ENCODE assay signal across 25 cellular contexts in the genomic region with DNA sequence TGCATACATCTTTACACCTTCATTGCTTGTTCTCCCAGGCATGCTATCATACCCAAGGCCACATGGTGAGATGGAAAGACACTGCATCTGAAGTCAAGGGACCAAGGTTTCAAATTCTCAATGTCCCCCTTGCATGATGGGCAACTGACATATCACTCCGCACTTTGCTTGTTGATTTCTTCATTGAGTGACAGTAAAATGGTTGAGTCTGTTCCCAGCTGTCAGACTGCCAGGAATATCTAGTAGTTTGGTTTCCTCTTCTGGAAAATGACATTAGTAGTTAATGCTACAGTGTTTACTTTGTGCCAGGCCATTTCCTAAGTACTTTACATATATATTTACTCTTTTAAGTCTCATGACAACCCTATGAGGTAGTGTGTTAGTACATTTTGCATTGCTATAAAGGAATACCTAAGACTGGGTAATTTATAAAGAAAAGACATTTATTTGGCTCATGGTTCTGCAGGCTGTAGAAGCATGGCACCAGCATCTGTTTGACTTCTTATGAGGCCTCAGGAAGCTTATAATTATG.
"Had no signal": no experiment of that assay in that cellular context is flagged by ENCODE, and none has a peak within 500 bp of the region (broad histone marks: within the 10 kb centered on the region; RNA-seq: fewer than 3 reads in every experiment).

No MANE protein-coding gene starts in this region.

- H3K4me1 Mint-ChIP-seq: activated T-helper 17 cell treated with anti-CD3 and anti-CD28 coated beads, Interleukin-2, amount 50 U/mL, for 72 hours; immature natural killer cell; naive B cell; neural crest cell; stimulated activated memory B cell treated with anti-CD40 and anti-IgM and Interleukin-4, amounts not matched to agents 10 μg/mL and 1 μg/mL and 100 μg/mL, for 72 hours had no signal

- H3K27ac ChIP-seq: adrenal gland, ascending aorta, brain microvascular endothelial cell, hepatocyte, lower lobe of right lung, right lobe of liver, skin epidermis, stomach, suprapubic skin, uterus had no signal

- H3K27ac Mint-ChIP-seq: activated naive CD4-positive, alpha-beta T cell treated with anti-CD3 and anti-CD28 coated beads, Interleukin-2, amount 50 U/mL, for 72 hours; activated T-cell treated with anti-CD3 and anti-CD28 coated beads, Interleukin-2, amount 50 U/mL, for 24 hours; activated T-helper 17 cell treated with anti-CD3 and anti-CD28 coated beads, Interleukin-2, amount 50 U/mL, for 72 hours; dendritic cell treated with granulocyte-macrophage colony-stimulating factor and Interleukin-4, amounts not matched to agents 40 ng/mL and 50 ng/mL, for 4 days; immature natural killer cell; naive B cell; stimulated activated memory B cell treated with anti-CD40 and anti-IgM and Interleukin-4, amounts not matched to agents 10 μg/mL and 1 μg/mL and 100 μg/mL, for 72 hours had no signal

- DNase-seq: activated T-cell treated with anti-CD3 and anti-CD28 coated beads, Interleukin-2, amount 50 U/mL, for 24 hours; adrenal gland; brain microvascular endothelial cell; caudate nucleus; effector CD4-positive, alpha-beta T cell; glutamatergic neuron; immature natural killer cell; lower lobe of right lung; mesendoderm; naive B cell; occipital lobe; right lobe of liver; stimulated activated CD4-positive, alpha-beta T cell treated with anti-CD3 and anti-CD28 coated beads, Interleukin-1b, Interleukin-23, amount 100 ng/mL, for 48 hours; stomach; trophoblast cell; uterus had no signal

- H3K4me3 Mint-ChIP-seq: activated T-cell treated with anti-CD3 and anti-CD28 coated beads, Interleukin-2, amount 50 U/mL, for 24 hours; activated T-helper 17 cell treated with anti-CD3 and anti-CD28 coated beads, Interleukin-2, amount 50 U/mL, for 72 hours; dendritic cell treated with granulocyte-macrophage colony-stimulating factor and Interleukin-4, amounts not matched to agents 40 ng/mL and 50 ng/mL, for 4 days; immature natural killer cell; naive B cell; neural crest cell; stimulated activated memory B cell treated with anti-CD40 and anti-IgM and Interleukin-4, amounts not matched to agents 10 μg/mL and 1 μg/mL and 100 μg/mL, for 72 hours had no signal

- H3K36me3 Mint-ChIP-seq: activated naive CD4-positive, alpha-beta T cell treated with anti-CD3 and anti-CD28 coated beads, Interleukin-2, amount 50 U/mL, for 72 hours; immature natural killer cell; naive B cell; stimulated activated memory B cell treated with anti-CD40 and anti-IgM and Interleukin-4, amounts not matched to agents 10 μg/mL and 1 μg/mL and 100 μg/mL, for 72 hours had no signal

- ATAC-seq: activated naive CD4-positive, alpha-beta T cell treated with anti-CD3 and anti-CD28 coated beads, Interleukin-2, amount 50 U/mL, for 72 hours; activated T-helper 17 cell treated with anti-CD3 and anti-CD28 coated beads, Interleukin-2, amount 50 U/mL, for 72 hours; lower lobe of right lung; stimulated activated memory B cell treated with anti-CD40 and anti-IgM and Interleukin-4, amounts not matched to agents 10 μg/mL and 1 μg/mL and 100 μg/mL, for 72 hours had no signal

- H3K9me3 Mint-ChIP-seq: activated naive CD4-positive, alpha-beta T cell treated with anti-CD3 and anti-CD28 coated beads, Interleukin-2, amount 50 U/mL, for 72 hours; activated T-cell treated with anti-CD3 and anti-CD28 coated beads, Interleukin-2, amount 50 U/mL, for 24 hours; activated T-helper 17 cell treated with anti-CD3 and anti-CD28 coated beads, Interleukin-2, amount 50 U/mL, for 72 hours; dendritic cell treated with granulocyte-macrophage colony-stimulating factor and Interleukin-4, amounts not matched to agents 40 ng/mL and 50 ng/mL, for 4 days; immature natural killer cell; neural crest cell; stimulated activated memory B cell treated with anti-CD40 and anti-IgM and Interleukin-4, amounts not matched to agents 10 μg/mL and 1 μg/mL and 100 μg/mL, for 72 hours had no signal

- H3K27me3 Mint-ChIP-seq: dendritic cell treated with granulocyte-macrophage colony-stimulating factor and Interleukin-4, amounts not matched to agents 40 ng/mL and 50 ng/mL, for 4 days; stimulated activated memory B cell treated with anti-CD40 and anti-IgM and Interleukin-4, amounts not matched to agents 10 μg/mL and 1 μg/mL and 100 μg/mL, for 72 hours had no signal
